Comparison of ENCODE assay signal across 22 cellular contexts in the genomic region with DNA sequence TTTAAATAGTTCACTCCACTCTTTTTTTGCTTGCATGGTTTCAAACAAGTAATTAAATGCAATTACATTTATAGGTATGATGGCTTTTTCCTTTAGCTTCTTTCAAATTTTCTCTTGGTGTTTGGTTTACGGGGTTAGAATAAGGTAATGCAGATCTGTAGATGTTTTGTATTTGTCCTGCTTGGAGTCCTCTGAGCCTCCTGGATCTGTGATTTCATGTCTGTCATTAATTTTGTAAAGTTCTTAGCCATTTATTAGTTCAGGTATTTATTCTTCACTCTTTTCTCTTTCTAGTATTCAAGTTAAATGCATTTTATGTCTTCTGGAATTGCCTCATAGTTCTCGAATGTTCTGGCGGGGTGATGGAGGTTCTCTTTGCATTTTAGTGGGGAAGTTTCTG. TPM values are rescaled to one million over a fixed set of nuclear protein-coding genes. Genes with fewer than 3 reads are reported as not detected.
DNase-seq lines count a peak whose midpoint lies in the region; ATAC-seq and TF ChIP-seq lines count a peak whose summit lies in the region.
"Had no signal": no experiment of that assay in that cellular context is flagged by ENCODE, and none has a peak within 500 bp of the region (broad histone marks: within the 10 kb centered on the region; RNA-seq: fewer than 3 reads in every experiment).

No MANE protein-coding gene starts in this region.

- TF ChIP-seq POLR2A in sigmoid colon (IDR thresholded peaks at IDR 0.05) = no peak

- CTCF ChIA-PET in WTC11 (lab: Charles Lee) = interaction anchor here (1.7 kb wide), 1 partner anchor 42 kb away, joined by 7 read pairs; no protein-coding TSS in a partner anchor

- H3K9me3 Mint-ChIP-seq in activated naive CD8-positive, alpha-beta T cell (ENCODE audit: low read depth) = no peaks in the 10 kb centered on the region
- H3K9me3 Mint-ChIP-seq in activated naive CD8-positive, alpha-beta T cell treated with anti-CD3 and anti-CD28 coated beads, Interleukin-2, amount 50 U/mL, for 24 hours = no peaks in the 10 kb centered on the region
- H3K9me3 Mint-ChIP-seq in WTC11 (no peaks in the 10 kb centered on the region), mesothelial cell of epicardium (no peaks in the 10 kb centered on the region), type B pancreatic cell (peaks cover 3% of the 10 kb centered on the region)

- H3K36me3 Mint-ChIP-seq in activated naive CD8-positive, alpha-beta T cell = peaks cover 10% of the 10 kb centered on the region
- H3K36me3 Mint-ChIP-seq in activated naive CD8-positive, alpha-beta T cell treated with anti-CD3 and anti-CD28 coated beads, Interleukin-2, amount 50 U/mL, for 24 hours (ENCODE audit: low read depth) = peaks cover 14% of the 10 kb centered on the region
- peaks cover 14% of the 10 kb centered on the region for H3K36me3 Mint-ChIP-seq in WTC11
- H3K36me3 Mint-ChIP-seq in mesothelial cell of epicardium = peaks cover 7% of the 10 kb centered on the region
- H3K36me3 Mint-ChIP-seq in type B pancreatic cell = peaks cover 12% of the 10 kb centered on the region

- no peaks in the 10 kb centered on the region for H3K27me3 Mint-ChIP-seq in activated naive CD8-positive, alpha-beta T cell
- H3K27me3 Mint-ChIP-seq in activated naive CD8-positive, alpha-beta T cell treated with anti-CD3 and anti-CD28 coated beads, Interleukin-2, amount 50 U/mL, for 24 hours = no peaks in the 10 kb centered on the region
- H3K27me3 Mint-ChIP-seq in WTC11 (ENCODE audit: low read depth) (peaks cover 2% of the 10 kb centered on the region; the same call in 1 of the 2 replicates), mesothelial cell of epicardium (ENCODE audit: low read depth) (no peaks in the 10 kb centered on the region), type B pancreatic cell (no peaks in the 10 kb centered on the region)

- no peak for ATAC-seq in activated naive CD8-positive, alpha-beta T cell treated with anti-CD3 and anti-CD28 coated beads, Interleukin-2, amount 50 U/mL, for 24 hours
- ATAC-seq in WTC11 = no peak
- ATAC-seq: HCT116, left ventricle myocardium superior had no signal

- peak overlapping the region; percentile 46 for H3K4me3 Mint-ChIP-seq in activated naive CD8-positive, alpha-beta T cell
- H3K4me3 Mint-ChIP-seq in activated naive CD8-positive, alpha-beta T cell treated with anti-CD3 and anti-CD28 coated beads, Interleukin-2, amount 50 U/mL, for 24 hours = no peak overlapping the region
- H3K4me3 Mint-ChIP-seq in WTC11 = peak overlapping the region; percentile 12
- H3K4me3 Mint-ChIP-seq in mesothelial cell of epicardium = peak overlapping the region; percentile 0
- H3K4me3 Mint-ChIP-seq in type B pancreatic cell = peak overlapping the region; percentile 97

- TF ChIP-seq EP300 in sigmoid colon (IDR thresholded peaks at IDR 0.05) = no peak

- H3K27me3 ChIP-seq in sigmoid colon = no peaks in the 10 kb centered on the region
- H3K27me3 ChIP-seq: suprapubic skin, vagina had no signal

- no peak overlapping the region for H3K4me3 ChIP-seq in sigmoid colon
- H3K4me3 ChIP-seq: suprapubic skin had no signal

- no peak for DNase-seq in activated naive CD8-positive, alpha-beta T cell treated with anti-CD3 and anti-CD28 coated beads, Interleukin-2, amount 50 U/mL, for 24 hours
- DNase-seq in WTC11 (ENCODE audit: low spot score) (no peak), mesothelial cell of epicardium (ENCODE audit: low spot score in 2 of 2, unreplicated experiment in 2 of 2) (no peak), type B pancreatic cell (ENCODE audit: extremely low spot score, unreplicated experiment) (no peak), NCI-H748 (lab: John Stamatoyannopoulos, UW; ENCODE audit: unreplicated experiment) (no peak), HUDEP-2 (lab: John Stamatoyannopoulos, UW; ENCODE audit: unreplicated experiment in 76 of 76) (no peak), sigmoid colon (no peak)
- DNase-seq: activated gamma-delta T cell treated with Interleukin-2 at 50 U/mL for 16 hours; DMS 273 treated with DMSO at 0.1 percent for 48 hours; left ventricle myocardium superior; NCI-H1105 treated with DMSO at 0.1 percent for 48 hours; NCI-H2029 treated with DMSO at 0.1 percent for 48 hours; NCI-H345; NCI-H774; RPMI8226; stimulated activated CD4-positive, alpha-beta T cell treated with anti-CD3 and anti-CD28 coated beads, Interleukin-2, amount 100 ng/mL, for 24 hours; WERI-Rb-1 had no signal

- WGBS in sigmoid colon, 2 donors = 96 to 97% methylated on average over 3 of the region's 3 CpGs

- POLR2A ChIA-PET in WTC11 (lab: Charles Lee) = no interaction called here

- H3K9me3 ChIP-seq in sigmoid colon = no peaks in the 10 kb centered on the region
- H3K9me3 ChIP-seq: suprapubic skin, vagina had no signal

- peak overlapping the region; percentile 55 for H3K27ac Mint-ChIP-seq in activated naive CD8-positive, alpha-beta T cell
- no peak overlapping the region for H3K27ac Mint-ChIP-seq in activated naive CD8-positive, alpha-beta T cell treated with anti-CD3 and anti-CD28 coated beads, Interleukin-2, amount 50 U/mL, for 24 hours
- H3K27ac Mint-ChIP-seq in WTC11 = no peak overlapping the region
- no peak overlapping the region for H3K27ac Mint-ChIP-seq in mesothelial cell of epicardium
- H3K27ac Mint-ChIP-seq in type B pancreatic cell = no peak overlapping the region

- TF ChIP-seq CTCF in WTC11 (IDR thresholded peaks at IDR 0.05) (no peak), mesothelial cell of epicardium (IDR thresholded peaks at IDR 0.05; ENCODE audit: unreplicated experiment) (no peak), type B pancreatic cell (conservative IDR thresholded peaks at IDR 0.05) (no peak), sigmoid colon (IDR thresholded peaks at IDR 0.05) (no peak)

- H3K4me1 Mint-ChIP-seq in activated naive CD8-positive, alpha-beta T cell (ENCODE audit: low read depth) = peaks cover 26% of the 10 kb centered on the region
- H3K4me1 Mint-ChIP-seq in activated naive CD8-positive, alpha-beta T cell treated with anti-CD3 and anti-CD28 coated beads, Interleukin-2, amount 50 U/mL, for 24 hours = peaks cover 22% of the 10 kb centered on the region
- H3K4me1 Mint-ChIP-seq in WTC11 = peaks cover 19% of the 10 kb centered on the region
- H3K4me1 Mint-ChIP-seq in mesothelial cell of epicardium = peaks cover 19% of the 10 kb centered on the region
- peaks cover 20% of the 10 kb centered on the region for H3K4me1 Mint-ChIP-seq in type B pancreatic cell (ENCODE audit: unreplicated experiment)

- H3K27ac ChIP-seq in sigmoid colon = no peak overlapping the region
- H3K27ac ChIP-seq: C4-2B, suprapubic skin, vagina, WERI-Rb-1 had no signal

- H3K36me3 ChIP-seq in sigmoid colon = peaks cover 0 to 15% (median 0%) of the 10 kb centered on the region in 4 donors
- H3K36me3 ChIP-seq: vagina had no signal

- peaks cover 0 to 23% (median 16%) of the 10 kb centered on the region in 4 donors for H3K4me1 ChIP-seq in sigmoid colon

- intact Hi-C loops in sigmoid colon (cut with DNase I) = loop anchor here (10.0 kb wide), 1 partner anchor 412 kb away; a partner anchor contains a TSS

TF ChIP-seq in WTC11, 78 proteins besides CTCF, POLR2A, EP300 and RAD21:
- no peak for TF ChIP-seq ELF4 (CRISPR knock-in tag; IDR thresholded peaks at IDR 0.05; ENCODE audit: low read depth)
- TF ChIP-seq, protein P1, sequence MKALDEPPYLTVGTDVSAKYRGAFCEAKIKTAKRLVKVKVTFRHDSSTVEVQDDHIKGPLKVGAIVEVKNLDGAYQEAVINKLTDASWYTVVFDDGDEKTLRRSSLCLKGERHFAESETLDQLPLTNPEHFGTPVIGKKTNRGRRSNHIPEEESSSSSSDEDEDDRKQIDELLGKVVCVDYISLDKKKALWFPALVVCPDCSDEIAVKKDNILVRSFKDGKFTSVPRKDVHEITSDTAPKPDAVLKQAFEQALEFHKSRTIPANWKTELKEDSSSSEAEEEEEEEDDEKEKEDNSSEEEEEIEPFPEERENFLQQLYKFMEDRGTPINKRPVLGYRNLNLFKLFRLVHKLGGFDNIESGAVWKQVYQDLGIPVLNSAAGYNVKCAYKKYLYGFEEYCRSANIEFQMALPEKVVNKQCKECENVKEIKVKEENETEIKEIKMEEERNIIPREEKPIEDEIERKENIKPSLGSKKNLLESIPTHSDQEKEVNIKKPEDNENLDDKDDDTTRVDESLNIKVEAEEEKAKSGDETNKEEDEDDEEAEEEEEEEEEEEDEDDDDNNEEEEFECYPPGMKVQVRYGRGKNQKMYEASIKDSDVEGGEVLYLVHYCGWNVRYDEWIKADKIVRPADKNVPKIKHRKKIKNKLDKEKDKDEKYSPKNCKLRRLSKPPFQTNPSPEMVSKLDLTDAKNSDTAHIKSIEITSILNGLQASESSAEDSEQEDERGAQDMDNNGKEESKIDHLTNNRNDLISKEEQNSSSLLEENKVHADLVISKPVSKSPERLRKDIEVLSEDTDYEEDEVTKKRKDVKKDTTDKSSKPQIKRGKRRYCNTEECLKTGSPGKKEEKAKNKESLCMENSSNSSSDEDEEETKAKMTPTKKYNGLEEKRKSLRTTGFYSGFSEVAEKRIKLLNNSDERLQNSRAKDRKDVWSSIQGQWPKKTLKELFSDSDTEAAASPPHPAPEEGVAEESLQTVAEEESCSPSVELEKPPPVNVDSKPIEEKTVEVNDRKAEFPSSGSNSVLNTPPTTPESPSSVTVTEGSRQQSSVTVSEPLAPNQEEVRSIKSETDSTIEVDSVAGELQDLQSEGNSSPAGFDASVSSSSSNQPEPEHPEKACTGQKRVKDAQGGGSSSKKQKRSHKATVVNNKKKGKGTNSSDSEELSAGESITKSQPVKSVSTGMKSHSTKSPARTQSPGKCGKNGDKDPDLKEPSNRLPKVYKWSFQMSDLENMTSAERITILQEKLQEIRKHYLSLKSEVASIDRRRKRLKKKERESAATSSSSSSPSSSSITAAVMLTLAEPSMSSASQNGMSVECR (CRISPR knock-in tag; IDR thresholded peaks at IDR 0.05; ENCODE audit: borderline replicate concordance) = no peak

RNA-seq across cellular contexts. Expression of a gene that starts 1.4 kb away (rescaled TPM):
- total RNA-seq in WTC11 (2021) (69.7 to 72.7 TPM (median 70.1 TPM) in 3 replicates), mesothelial cell of epicardium (66.3 to 70.4 TPM (median 66.7 TPM) in 3 replicates), type B pancreatic cell (ENCODE audit: low replicate concordance) (71.7 and 79.7 TPM in 2 replicates), sigmoid colon (10 to 100 TPM; 25.8 to 44.5 (median 33.1) TPM)
- polyA plus RNA-seq in sigmoid colon = 10 to 100 TPM; 45.0 to 86.1 (median 73.8) TPM

RNA-seq across cellular contexts. Expression of a gene that starts 32.5 kb away (rescaled TPM):
- 20.7 to 24.2 TPM (median 21.5 TPM) in 3 replicates for total RNA-seq in WTC11 (2021)
- total RNA-seq in mesothelial cell of epicardium = 35.2 to 38.1 TPM (median 35.8 TPM) in 3 replicates
- 20.5 and 29.1 TPM in 2 replicates for total RNA-seq in type B pancreatic cell (ENCODE audit: low replicate concordance)
- total RNA-seq in sigmoid colon = 10 to 100 TPM; 29.1 to 41.3 (median 38.0) TPM
- 10 to 100 TPM in 1 of 3 donors, 1 to 10 TPM in 2; 7.2 to 10.5 (median 7.2) TPM for polyA plus RNA-seq in sigmoid colon
